In the genomic region with DNA sequence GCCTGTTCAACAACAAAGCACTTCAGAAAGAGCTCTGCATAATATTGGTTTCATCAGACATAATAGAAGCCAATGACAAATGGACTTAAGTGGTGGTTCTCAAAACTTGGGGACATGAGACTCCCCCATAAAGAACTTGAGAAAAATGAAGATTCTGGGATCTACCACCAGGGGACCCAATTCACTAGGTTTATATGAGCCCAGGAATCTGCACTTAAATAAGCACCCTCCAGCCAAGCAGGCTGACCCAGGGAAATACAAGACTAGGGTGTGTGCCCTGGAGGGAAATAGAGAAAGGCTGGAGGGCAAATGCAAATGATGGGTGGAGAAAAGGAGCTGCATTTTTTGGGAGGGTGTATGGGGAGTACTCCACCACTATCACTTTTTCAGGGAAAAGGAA, we compare ENCODE assay signal across 10 cellular contexts. TPM values are rescaled to one million over a fixed set of nuclear protein-coding genes. Genes with fewer than 3 reads are reported as not detected.
A peak's percentile ranks its signal among the peaks of the same experiment; 100 is the strongest.
DNase-seq lines count a peak whose midpoint lies in the region; ATAC-seq, FAIRE-seq and TF ChIP-seq lines count a peak whose summit lies in the region.
"Had no signal": no experiment of that assay in that cellular context is flagged by ENCODE, and none has a peak within 500 bp of the region (broad histone marks: within the 10 kb centered on the region; RNA-seq: fewer than 3 reads in every experiment).

No MANE protein-coding gene starts in this region.

- no peak for FAIRE-seq in HepG2 (lab: Jason Lieb, UNC)

- H3K36me3 ChIP-seq in IMR-90 (ENCODE audit: control insufficient read depth, insufficient read depth, low read length): peaks cover 4% of the 10 kb centered on the region; the same call in 1 of the 2 replicates
- no peaks in the 10 kb centered on the region; a peak in 1 of 5 replicates for H3K36me3 ChIP-seq in HepG2 (replicated peaks in 1 of 2; ENCODE audit: control insufficient read depth in 1 of 2, insufficient read depth in 2 of 2, low read length in 2 of 2)
- H3K36me3 ChIP-seq: HAP-1, neutrophil had no signal

- H3K18ac ChIP-seq in IMR-90 (ENCODE audit: low read depth, low read length): no peak overlapping the region; the same call in 1 of the 2 replicates

- DNase-seq in CD1c-positive myeloid dendritic cell (ENCODE audit: extremely low spot score): peak; percentile 8
- DNase-seq in IMR-90: peak; percentile 17
- DNase-seq in astrocyte of the cerebellum (ENCODE audit: low read depth): no peak
- peak; percentile 29 for DNase-seq in HepG2 (ENCODE audit: low spot score)
- DNase-seq in sciatic nerve (ENCODE audit: low spot score): no peak
- DNase-seq in central memory CD4-positive, alpha-beta T cell: no peak

- no peaks in the 10 kb centered on the region for H3K79me2 ChIP-seq in HepG2 (ENCODE audit: insufficient read depth, low read length)

- H3K4me2 ChIP-seq in IMR-90 (ENCODE audit: low read depth, low read length) (peak overlapping the region; percentile 70; the same call in 1 of the 2 replicates), HepG2 (ENCODE audit: low read depth, low read length) (no peak overlapping the region)

- H3K4me3 ChIP-seq in IMR-90 (ENCODE audit: insufficient read depth, low read depth, low read length): no peak overlapping the region
- no peak overlapping the region for H3K4me3 ChIP-seq in astrocyte of the cerebellum (ENCODE audit: low read depth, low read length)
- no peak overlapping the region for H3K4me3 ChIP-seq in HepG2 (replicated peaks in 1 of 3; ENCODE audit: insufficient read depth in 1 of 3, low read depth in 2 of 3, low read length in 3 of 3)
- H3K4me3 ChIP-seq: HAP-1 had no signal

- TF ChIP-seq POLR2A in IMR-90 (IDR thresholded peaks at IDR 0.05; ENCODE audit: low read depth, low read length): no peak
- no peak for TF ChIP-seq POLR2A in HepG2 (IDR thresholded peaks at IDR 0.05; ENCODE audit: insufficient read depth in 1 of 2, low read depth in 2 of 2, low read length in 2 of 2)

- no peaks in the 10 kb centered on the region for H3K9me3 ChIP-seq in IMR-90 (ENCODE audit: control insufficient read depth, insufficient read depth, low read length)
- H3K9me3 ChIP-seq in HepG2 (ENCODE audit: low read length): no peaks in the 10 kb centered on the region
- H3K9me3 ChIP-seq: HAP-1, neutrophil had no signal

- H3K56ac ChIP-seq in IMR-90 (ENCODE audit: extremely low read depth, insufficient read depth, low read length): no peak overlapping the region

- no peak overlapping the region for H2AK5ac ChIP-seq in IMR-90 (ENCODE audit: low read depth, low read length)

- no peak for TF ChIP-seq EP300 in HepG2 (IDR thresholded peaks at IDR 0.05; ENCODE audit: low read depth in 2 of 2, low read length in 2 of 2)
- no peak for TF ChIP-seq EP300 in HepG2 (CRISPR knock-in tag; IDR thresholded peaks at IDR 0.05; ENCODE audit: borderline replicate concordance)

- H2BK20ac ChIP-seq in IMR-90 (ENCODE audit: low read depth, low read length): no peak overlapping the region

- H3K14ac ChIP-seq in IMR-90 (replicated peaks; ENCODE audit: low read depth, low read length): no peak overlapping the region

- peak; percentile 26; the same call in 1 of the 2 replicates for TF ChIP-seq CTCF in IMR-90 (conservative IDR thresholded peaks at IDR 0.05; ENCODE audit: low read depth, low read length)
- TF ChIP-seq CTCF in astrocyte of the cerebellum (IDR thresholded peaks at IDR 0.05; ENCODE audit: low read depth, low read length, missing control alignments): peak; percentile 28
- peak; percentile 37 for TF ChIP-seq CTCF in HepG2 (CRISPR knock-in tag; IDR thresholded peaks at IDR 0.05)

- peak overlapping the region; percentile 57 for H2BK5ac ChIP-seq in IMR-90 (ENCODE audit: low read depth, low read length, poor library complexity, severe bottlenecking)

- H4K8ac ChIP-seq in IMR-90 (ENCODE audit: low read depth in 2 of 2, low read length in 2 of 2): no peak overlapping the region

- H3K27me3 ChIP-seq in IMR-90 (ENCODE audit: control insufficient read depth, insufficient read depth, low read length) (no peaks in the 10 kb centered on the region), HepG2 (ENCODE audit: control insufficient read depth in 1 of 2, insufficient read depth in 2 of 2, low read length in 2 of 2) (no peaks in the 10 kb centered on the region)

- TF ChIP-seq RAD21 in IMR-90 (IDR thresholded peaks at IDR 0.05; ENCODE audit: low read length) (peak; percentile 19; the same call in 1 of the 2 replicates), HepG2 (CRISPR knock-in tag; IDR thresholded peaks at IDR 0.05) (no peak)

- H3K4ac ChIP-seq in IMR-90 (ENCODE audit: low read depth, low read length): no peak overlapping the region

- H2AFZ ChIP-seq in IMR-90 (replicated peaks; ENCODE audit: low read length, poor library complexity): no peak overlapping the region
- H2AFZ ChIP-seq in HepG2 (ENCODE audit: low read length): no peak overlapping the region

- peaks cover 5% of the 10 kb centered on the region; the same call in 1 of the 2 replicates for H3K4me1 ChIP-seq in IMR-90 (ENCODE audit: control insufficient read depth, insufficient read depth, low read length)
- H3K4me1 ChIP-seq in HepG2 (ENCODE audit: insufficient read depth, low read length): no peaks in the 10 kb centered on the region
- H3K4me1 ChIP-seq: HAP-1 had no signal

- H3K27ac ChIP-seq in IMR-90 (ENCODE audit: insufficient read depth, low read length) (no peak overlapping the region), HepG2 (ENCODE audit: extremely low read length, insufficient read depth, low read length) (no peak overlapping the region)
- H3K27ac ChIP-seq: neutrophil had no signal

- in situ Hi-C loops in IMR-90 (cut with MboI; ENCODE audit: low sequenced_read_pairs): no loop called here
- in situ Hi-C loops in astrocyte of the cerebellum (cut with HindIII; ENCODE audit: low sequenced_read_pairs): no loop called here
- in situ Hi-C loops in HepG2 (cut with HindIII; ENCODE audit: extremely low pct_ligation_motif_present, low pct_unique_long_range_greater_than_20kb): no loop called here

- no TSS peak for BruUV-seq in IMR-90 (replicated peaks; lab: Mats Ljungman, UMichigan)
- BruUV-seq in HepG2 (replicated peaks; lab: Mats Ljungman, UMichigan): no TSS peak

- no peaks in the 10 kb centered on the region; the same call in 1 of the 2 replicates for H3K9me1 ChIP-seq in IMR-90 (ENCODE audit: insufficient read depth, low read length)

- H4K20me1 ChIP-seq in IMR-90 (ENCODE audit: insufficient read depth, low read length) (no peaks in the 10 kb centered on the region), HepG2 (ENCODE audit: insufficient read depth, low read length) (no peaks in the 10 kb centered on the region)

- H2AK9ac ChIP-seq in IMR-90 (replicated peaks; ENCODE audit: low read depth, low read length, poor library complexity): no peak overlapping the region

- peaks cover 4% of the 10 kb centered on the region in 2 experiments; a peak in 3 of 4 replicates for H3K79me1 ChIP-seq in IMR-90 (ENCODE audit: low read depth in 1 of 2, low read length in 2 of 2)

- H3K9ac ChIP-seq in IMR-90 (ENCODE audit: low read depth, low read length) (no peak overlapping the region), HepG2 (ENCODE audit: insufficient read depth, low read depth, low read length) (no peak overlapping the region)

- intact Hi-C loops in IMR-90 (cut with micrococcal nuclease) (no loop called here), HepG2 (cut with micrococcal nuclease; ENCODE audit: unreplicated experiment) (loop anchor here (1.0 to 2.0 kb wide), 2 partner anchors 54 to 81 kb away; no protein-coding TSS in a partner anchor), sciatic nerve (cut with DNase I) (no loop called here)

- ATAC-seq in IMR-90 (ENCODE audit: low read depth) (peak; percentile 63), HepG2 (peak; percentile 84), sciatic nerve (no peak), HG03565 (IDR thresholded peaks at IDR 0.05; ENCODE audit: unreplicated experiment) (no peak), GM21529 (IDR thresholded peaks at IDR 0.05; ENCODE audit: unreplicated experiment) (no peak)

- peak overlapping the region; percentile 52; the same call in 1 of the 2 replicates for H4K5ac ChIP-seq in IMR-90 (ENCODE audit: low read depth, low read length)

- H4K91ac ChIP-seq in IMR-90 (ENCODE audit: insufficient read depth, low read depth, low read length): no peak overlapping the region

- POLR2A ChIA-PET in IMR-90 (lab: Charles Lee; ENCODE audit: unreplicated experiment) (no interaction called here), HepG2 (lab: Yijun Ruan, JAX) (no interaction called here)

- H3K23ac ChIP-seq in IMR-90 (ENCODE audit: low read depth, low read length): no peak overlapping the region

- H2BK120ac ChIP-seq in IMR-90 (ENCODE audit: low read depth, low read length): no peak overlapping the region

- dilution Hi-C loops in IMR-90 (cut with HindIII; ENCODE audit: low sequenced_read_pairs, unreplicated experiment): no loop called here

- H2BK15ac ChIP-seq in IMR-90 (ENCODE audit: low read depth, low read length): no peak overlapping the region

- CTCF ChIA-PET in IMR-90 (lab: Yijun Ruan, JAX) (interaction anchor here (0.6 to 1.8 kb wide), 3 partner anchors 11 to 28 kb away, joined by 3 to 4 read pairs (median 4); no protein-coding TSS in a partner anchor), HepG2 (lab: Yijun Ruan, JAX; ENCODE audit: low intra/inter-chr PET ratio, low total read pairs) (interaction anchor here (0.9 kb wide), 1 partner anchor 58 kb away, joined by 3 read pairs; no protein-coding TSS in a partner anchor)

RNA-seq across cellular contexts. Expression of gene SATB2, which starts 52.5 kb away (rescaled TPM):
- 8.4 and 9.2 TPM in 2 replicates for total RNA-seq in IMR-90 (2012; rRNA removed)
- polyA plus RNA-seq in IMR-90 (2012; rRNA removed): 6.2 and 7.4 TPM in 2 replicates
- 3.4 and 3.9 TPM in 2 replicates for polyA plus RNA-seq in IMR-90 (2012; cell fraction: cytosol; rRNA removed)
- polyA plus RNA-seq in IMR-90 (2012; cell fraction: nucleus; rRNA removed; ENCODE audit: low replicate concordance): 20.7 and 32.9 TPM in 2 replicates
- total RNA-seq in HepG2 (2016; rRNA removed; fragmentation: Illumina TruSeq; extraction: Trizol): 5.2 and 5.5 TPM in 2 replicates
- total RNA-seq in HepG2 (2016; cell fraction: cytosol; rRNA removed; fragmentation: Illumina TruSeq; extraction: Trizol; ENCODE audit: low read depth): 33.3 and 40.2 TPM in 2 replicates
- 4.6 and 5.5 TPM in 2 replicates for total RNA-seq in HepG2 (2016; cell fraction: insoluble cytoplasmic fraction; rRNA removed; fragmentation: Illumina TruSeq; extraction: Trizol)
- 10.3 and 11.5 TPM in 2 replicates for total RNA-seq in HepG2 (2016; cell fraction: membrane; rRNA removed; fragmentation: Illumina TruSeq; extraction: Trizol)
- total RNA-seq in HepG2 (2016; cell fraction: nucleus; rRNA removed; fragmentation: Illumina TruSeq; extraction: Trizol): 14.8 and 18.4 TPM in 2 replicates
- polyA plus RNA-seq in HepG2 (2011; rRNA removed): 2.5 and 4.3 TPM in 2 replicates
- polyA plus RNA-seq in HepG2 (2011; cell fraction: cytosol; rRNA removed): 1.4 and 1.8 TPM in 2 replicates
- polyA plus RNA-seq in HepG2 (2011; cell fraction: nucleus; rRNA removed): 10.0 and 10.6 TPM in 2 replicates
- polyA plus RNA-seq in HepG2 (2012): 2.3 and 3.7 TPM in 2 replicates
- 0.33 and 0.40 TPM in 2 replicates for polyA plus RNA-seq in HepG2 (2016; cell fraction: cytosol; fragmentation: Illumina TruSeq; extraction: Trizol; ENCODE audit: low read depth)
- 6.6 and 7.2 TPM in 2 replicates for polyA plus RNA-seq in HepG2 (2016; cell fraction: insoluble cytoplasmic fraction; fragmentation: Illumina TruSeq; extraction: Trizol; ENCODE audit: low read depth)
- polyA plus RNA-seq in HepG2 (2016; cell fraction: membrane; fragmentation: Illumina TruSeq; extraction: Trizol; ENCODE audit: low read depth): 1.7 and 1.9 TPM in 2 replicates
- 12.5 and 13.9 TPM in 2 replicates for polyA plus RNA-seq in HepG2 (2016; cell fraction: nucleus; fragmentation: Illumina TruSeq; extraction: Trizol; ENCODE audit: insufficient read depth, low read depth)
- polyA minus RNA-seq in HepG2 (2011; rRNA and poly(A)+ RNA removed; ENCODE audit: low replicate concordance): 4.6 and 7.1 TPM in 2 replicates
- polyA minus RNA-seq in HepG2 (2011; cell fraction: cytosol; rRNA and poly(A)+ RNA removed): 2.8 and 3.7 TPM in 2 replicates
- polyA minus RNA-seq in HepG2 (2011; cell fraction: nucleus; rRNA and poly(A)+ RNA removed): 19.8 and 22.8 TPM in 2 replicates
- total RNA-seq in sciatic nerve: 8.8 TPM

Comparison
In these comparisons a context has a peak if more than half of its experiments do, and no peak if none do; other contexts are left out.
1. DNase-seq: peak in CD1c-positive myeloid dendritic cell (single experiment), IMR-90 (single experiment) and HepG2 (single experiment); none in astrocyte of the cerebellum (single experiment), sciatic nerve (single experiment) and central memory CD4-positive, alpha-beta T cell (single experiment).
2. ATAC-seq: peak in IMR-90 (single experiment) and HepG2 (single experiment); none in sciatic nerve (single experiment), HG03565 (single experiment) and GM21529 (single experiment).
3. Peak in every context shown above with its lines, with median percentiles within 50 percentile points of each other: CTCF ChIP-seq.